10 cellular contexts compared by ENCODE assay signal in the genomic region with DNA sequence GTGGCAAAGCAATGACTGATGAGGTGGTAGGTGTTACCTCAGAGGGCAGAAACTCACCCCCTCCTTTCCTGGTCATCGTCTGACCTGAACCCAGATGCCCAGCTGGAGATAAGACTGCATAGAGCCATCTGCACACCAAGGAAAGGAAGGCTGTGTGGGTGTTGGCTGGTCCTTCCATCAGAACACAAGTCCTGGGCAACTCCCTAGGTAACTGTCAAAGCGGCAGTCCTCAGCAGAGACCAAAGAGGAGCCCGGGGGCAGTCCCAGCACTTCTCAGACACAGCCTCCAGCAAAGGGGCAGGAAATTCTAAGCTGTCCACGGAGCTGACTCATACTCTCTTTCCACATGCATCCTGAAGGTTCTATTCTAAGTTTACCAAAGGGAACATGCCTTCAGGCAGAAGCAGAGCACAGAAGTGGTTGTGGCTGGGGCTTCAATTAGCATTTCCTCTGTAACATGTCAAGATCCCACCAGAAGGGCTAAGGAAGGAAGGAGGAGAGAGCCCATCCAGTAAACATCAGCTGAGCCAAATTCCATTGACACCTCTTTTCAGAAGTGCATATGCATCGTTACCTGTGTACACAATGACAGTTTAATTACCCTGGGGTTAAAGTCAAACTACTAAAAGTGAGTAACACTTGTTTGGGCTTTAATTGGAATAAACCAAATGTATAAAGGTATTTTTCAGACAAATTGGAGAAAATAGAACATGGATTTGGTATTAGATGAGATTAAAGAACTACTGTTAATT. TPM values are rescaled to one million over a fixed set of nuclear protein-coding genes. Genes with fewer than 3 reads are reported as not detected.
DNase-seq lines count a peak whose midpoint lies in the region; FAIRE-seq and TF ChIP-seq lines count a peak whose summit lies in the region.
"Had no signal": no experiment of that assay in that cellular context is flagged by ENCODE, and none has a peak within 500 bp of the region (broad histone marks: within the 10 kb centered on the region; RNA-seq: fewer than 3 reads in every experiment).

No MANE protein-coding gene starts in this region.

- H3K27me3 Mint-ChIP-seq in activated T-cell treated with anti-CD3 and anti-CD28 coated beads, Interleukin-2, amount 50 U/mL, for 24 hours = peaks cover 32% of the 10 kb centered on the region

- TF ChIP-seq CTCF in AG09309 (IDR thresholded peaks at IDR 0.05; ENCODE audit: control insufficient read depth, insufficient read depth, low read depth, low read length, missing control alignments) = no peak
- TF ChIP-seq CTCF in HFF-Myc (IDR thresholded peaks at IDR 0.05; ENCODE audit: low read depth, low read length, missing control alignments) = no peak
- no peak for TF ChIP-seq CTCF in keratinocyte (optimal IDR thresholded peaks at IDR 0.05 in 1 of 3, IDR thresholded peaks at IDR 0.05 in 1 of 3, conservative IDR thresholded peaks at IDR 0.05 in 1 of 3; ENCODE audit: extremely low read depth in 1 of 3, insufficient read depth in 2 of 3, low read length in 3 of 3)

- peak; percentile 78 for FAIRE-seq in keratinocyte (lab: Jason Lieb, UNC)
- FAIRE-seq: GM18507 had no signal

- H2AFZ ChIP-seq in keratinocyte (ENCODE audit: control insufficient read depth, low read length) = no peak overlapping the region

- peaks cover 79% of the 10 kb centered on the region for H3K79me2 ChIP-seq in keratinocyte (ENCODE audit: control insufficient read depth, insufficient read depth, low read length)

- H3K4me1 ChIP-seq in keratinocyte (ENCODE audit: control insufficient read depth, extremely low read depth, insufficient read depth, low read length) = peaks cover 76% of the 10 kb centered on the region

- H3K4me3 ChIP-seq in AG09309 (ENCODE audit: control insufficient read depth, low read depth, low read length) (no peak overlapping the region), HFF-Myc (replicated peaks; ENCODE audit: low read depth, low read length) (no peak overlapping the region), keratinocyte (ENCODE audit: control insufficient read depth in 2 of 3, extremely low read depth in 1 of 3, insufficient read depth in 2 of 3, low read depth in 1 of 3, low read length in 3 of 3) (no peak overlapping the region)

- peak overlapping the region; percentile 43 for H3K4me2 ChIP-seq in keratinocyte (ENCODE audit: control insufficient read depth, extremely low read depth, insufficient read depth, low read depth, low read length)

- peaks cover 3% of the 10 kb centered on the region for H4K20me1 ChIP-seq in keratinocyte (ENCODE audit: control insufficient read depth, extremely low read depth, insufficient read depth, low read length)

- peak; percentile 46 for DNase-seq in AG09309 (ENCODE audit: low read depth)
- peak; percentile 76 for DNase-seq in HFF-Myc (ENCODE audit: extremely low read depth, low read depth)
- DNase-seq in UCSD-AML1 (lab: John Stamatoyannopoulos, UW; ENCODE audit: unreplicated experiment) = peak; percentile 81
- DNase-seq in keratinocyte (ENCODE audit: low read depth, low spot score) = peak; percentile 59
- no peak for DNase-seq in NCI-H1105 treated with DMSO at 0.1 percent for 48 hours (lab: John Stamatoyannopoulos, UW)
- DNase-seq in NAMALWA (ENCODE audit: low spot score) = no peak
- no peak for DNase-seq in activated CD8-positive, alpha-beta memory T cell treated with anti-CD3 and anti-CD28 coated beads for 24 hours
- no peak for DNase-seq in activated T-cell treated with anti-CD3 and anti-CD28 coated beads, Interleukin-2, amount 50 U/mL, for 24 hours

- no peaks in the 10 kb centered on the region for H3K9me3 Mint-ChIP-seq in activated T-cell treated with anti-CD3 and anti-CD28 coated beads, Interleukin-2, amount 50 U/mL, for 24 hours
- H3K9me3 Mint-ChIP-seq: stimulated activated naive CD8-positive, alpha-beta T cell treated with anti-CD3 and anti-CD28 coated beads, Interleukin-15, Interleukin-2, amounts not matched to agents 100 ng/mL and 50 ng/mL, for 24 hours had no signal

- peaks cover 9% of the 10 kb centered on the region for H3K9me1 ChIP-seq in keratinocyte (ENCODE audit: control insufficient read depth, extremely low read depth, insufficient read depth, low read length)

- no peaks in the 10 kb centered on the region for H3K9me3 ChIP-seq in keratinocyte (ENCODE audit: control insufficient read depth, low read depth, low read length)

- peak overlapping the region; percentile 55 for H3K27ac ChIP-seq in keratinocyte (ENCODE audit: control insufficient read depth, insufficient read depth, low read length)

- dilution Hi-C loops in keratinocyte (cut with MboI; ENCODE audit: extremely low pct_ligation_motif_present, low sequenced_read_pairs) = no loop called here

- no peaks in the 10 kb centered on the region for H3K36me3 Mint-ChIP-seq in activated T-cell treated with anti-CD3 and anti-CD28 coated beads, Interleukin-2, amount 50 U/mL, for 24 hours (ENCODE audit: low read depth)

- H3K27ac Mint-ChIP-seq in activated T-cell treated with anti-CD3 and anti-CD28 coated beads, Interleukin-2, amount 50 U/mL, for 24 hours = no peak overlapping the region
- H3K27ac Mint-ChIP-seq: stimulated activated naive CD8-positive, alpha-beta T cell treated with anti-CD3 and anti-CD28 coated beads, Interleukin-15, Interleukin-2, amounts not matched to agents 100 ng/mL and 50 ng/mL, for 24 hours had no signal

- H3K4me3 Mint-ChIP-seq in activated T-cell treated with anti-CD3 and anti-CD28 coated beads, Interleukin-2, amount 50 U/mL, for 24 hours = no peak overlapping the region
- H3K4me3 Mint-ChIP-seq: stimulated activated naive CD8-positive, alpha-beta T cell treated with anti-CD3 and anti-CD28 coated beads, Interleukin-15, Interleukin-2, amounts not matched to agents 100 ng/mL and 50 ng/mL, for 24 hours had no signal

- no peak overlapping the region for H3K9ac ChIP-seq in keratinocyte (ENCODE audit: control insufficient read depth, extremely low read depth, insufficient read depth, low read length)

- H3K36me3 ChIP-seq in keratinocyte (ENCODE audit: control insufficient read depth in 2 of 2, extremely low read depth in 1 of 2, insufficient read depth in 2 of 2, low read length in 2 of 2) = peaks cover 5 to 23% of the 10 kb centered on the region in 2 experiments

- peaks cover 29% of the 10 kb centered on the region for H3K4me1 Mint-ChIP-seq in activated T-cell treated with anti-CD3 and anti-CD28 coated beads, Interleukin-2, amount 50 U/mL, for 24 hours (ENCODE audit: low read depth)

- no peaks in the 10 kb centered on the region for H3K27me3 ChIP-seq in keratinocyte (ENCODE audit: control insufficient read depth, extremely low read depth, insufficient read depth, low read length)

RNA-seq across cellular contexts. Expression of a gene that starts 54.7 kb away (rescaled TPM):
- polyA plus RNA-seq in keratinocyte = 19.3 to 49.0 TPM (median 26.8 TPM) in 3 replicates
- polyA plus RNA-seq in keratinocyte (2011; ENCODE audit: low read depth) = 12.5 TPM
- polyA plus RNA-seq in keratinocyte (2011; cell fraction: cytosol; rRNA removed) = 35.1 and 48.4 TPM in 2 replicates
- 60.5 and 62.9 TPM in 2 replicates for polyA plus RNA-seq in keratinocyte (2011; cell fraction: nucleus; rRNA removed)
- 13.7 and 34.9 TPM in 2 replicates for polyA plus RNA-seq in keratinocyte (2012; ENCODE audit: low replicate concordance)
- 25.3 to 97.0 TPM (median 30.5 TPM) in 3 replicates for polyA minus RNA-seq in keratinocyte
- 39.7 TPM for polyA minus RNA-seq in keratinocyte (2011; cell fraction: cytosol; rRNA and poly(A)+ RNA removed)
- polyA minus RNA-seq in keratinocyte (2011; cell fraction: nucleus; rRNA and poly(A)+ RNA removed) = 35.9 and 60.3 TPM in 2 replicates

Comparison
In these comparisons a context has a peak if more than half of its experiments do, and no peak if none do; other contexts are left out.
1. DNase-seq: peak in AG09309 (single experiment), HFF-Myc (single experiment), UCSD-AML1 (single experiment) and keratinocyte (single experiment); none in NCI-H1105 treated with DMSO at 0.1 percent for 48 hours (single experiment), NAMALWA (single experiment), activated CD8-positive, alpha-beta memory T cell treated with anti-CD3 and anti-CD28 coated beads for 24 hours (single experiment) and activated T-cell treated with anti-CD3 and anti-CD28 coated beads, Interleukin-2, amount 50 U/mL, for 24 hours (single experiment).